ENCODE assay signal across 12 cellular contexts in the genomic region with DNA sequence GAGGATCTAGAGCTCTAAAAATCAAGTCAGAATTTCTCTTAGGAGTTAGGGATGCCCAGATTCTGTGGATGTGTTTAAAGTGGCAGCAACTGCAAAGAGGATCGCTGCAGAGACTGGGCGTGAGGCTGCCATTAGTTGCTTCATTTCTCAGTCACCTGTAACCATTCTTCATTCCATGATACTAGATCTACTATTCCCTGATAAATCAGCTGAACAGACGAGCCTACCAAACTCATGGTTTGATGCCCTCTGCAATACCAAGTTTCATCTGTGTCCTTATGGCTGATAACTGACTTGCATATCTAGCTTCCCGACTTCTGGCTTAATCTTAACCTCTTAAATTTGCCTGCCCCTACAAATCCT. TPM values are rescaled to one million over a fixed set of nuclear protein-coding genes. Genes with fewer than 3 reads are reported as not detected.
DNase-seq lines count a peak whose midpoint lies in the region; ATAC-seq and TF ChIP-seq lines count a peak whose summit lies in the region.
"Had no signal": no experiment of that assay in that cellular context is flagged by ENCODE, and none has a peak within 500 bp of the region (broad histone marks: within the 10 kb centered on the region; RNA-seq: fewer than 3 reads in every experiment).

No MANE protein-coding gene starts in this region.

- no peaks in the 10 kb centered on the region for H3K36me3 ChIP-seq in GM23338 (ENCODE audit: insufficient read depth)
- H3K36me3 ChIP-seq in SU-DHL-6 (ENCODE audit: low read length), result 0 out of 2 replicates have a peak, but pooled peaks cover 8% of the 10 kb centered on the region
- H3K36me3 ChIP-seq in left lung, result no peaks in the 10 kb centered on the region
- H3K36me3 ChIP-seq in stomach, result no peaks in the 10 kb centered on the region

- H3K27ac Mint-ChIP-seq in GM23338, result peak overlapping the region; percentile 30

- H3K79me2 ChIP-seq in GM23338 (replicated peaks; ENCODE audit: insufficient read depth) (peaks cover 100% of the 10 kb centered on the region), SU-DHL-6 (ENCODE audit: insufficient read depth, low read length) (peaks cover 100% of the 10 kb centered on the region)

- H4K20me1 ChIP-seq in GM23338 (replicated peaks; ENCODE audit: insufficient read depth) (peaks cover 40% of the 10 kb centered on the region), SU-DHL-6 (ENCODE audit: low read depth, low read length) (no peaks in the 10 kb centered on the region)

- H3K4me2 ChIP-seq in GM23338 (no peak overlapping the region), SU-DHL-6 (ENCODE audit: low read depth, low read length, poor library complexity, severe bottlenecking) (peak overlapping the region; percentile 55)

- no peaks in the 10 kb centered on the region for H3K27me3 ChIP-seq in GM23338 (ENCODE audit: insufficient read depth)
- no peaks in the 10 kb centered on the region for H3K27me3 ChIP-seq in SU-DHL-6 (ENCODE audit: low read length)
- no peaks in the 10 kb centered on the region for H3K27me3 ChIP-seq in left lung
- no peaks in the 10 kb centered on the region for H3K27me3 ChIP-seq in stomach

- 55 to 72% (median 57%) methylated on average over 4 of the region's 4 CpGs for WGBS in stomach, 5 donors

- H3F3A ChIP-seq in GM23338 (replicated peaks; ENCODE audit: low read depth), result no peaks in the 10 kb centered on the region
- peaks cover 82% of the 10 kb centered on the region for H3F3A ChIP-seq in SU-DHL-6 (ENCODE audit: insufficient read depth)

- peaks cover 5% of the 10 kb centered on the region; the same call in 2 of the 3 replicates for H3K36me3 Mint-ChIP-seq in GM23338 (ENCODE audit: low read depth)

- no peaks in the 10 kb centered on the region for H3K9me3 Mint-ChIP-seq in GM23338

- no peak overlapping the region for H3K4me3 Mint-ChIP-seq in GM23338

- DNase-seq in GM23338 (ENCODE audit: low spot score) (no peak), left lung (no peak), stomach (no peak), NAMALWA (ENCODE audit: low spot score) (no peak)
- DNase-seq in NK-92 treated with Interleukin-12 subunit alpha and Interleukin-12 subunit beta, amount 100 ng/mL, for 24 hours (lab: John Stamatoyannopoulos, UW), result no peak
- DNase-seq: activated CD4-positive, alpha-beta T cell treated with anti-CD3 and anti-CD28 coated beads for 1 hour; mucosa of descending colon; NCI-H2171; retina; stimulated activated naive CD4-positive, alpha-beta T cell treated with Interleukin-2 at 50 U/mL for 16 hours had no signal

- TF ChIP-seq CTCF in GM23338 (conservative IDR thresholded peaks at IDR 0.05; ENCODE audit: low read depth in 2 of 2), result no peak
- TF ChIP-seq CTCF in SU-DHL-6 (IDR thresholded peaks at IDR 0.05; ENCODE audit: insufficient read depth, low read length, poor library complexity, severe bottlenecking), result no peak
- TF ChIP-seq CTCF in left lung (IDR thresholded peaks at IDR 0.05), result no peak
- no peak for TF ChIP-seq CTCF in stomach (IDR thresholded peaks at IDR 0.05)

- TF ChIP-seq EP300 in stomach (IDR thresholded peaks at IDR 0.05), result no peak

- H3K9me2 ChIP-seq in GM23338 (ENCODE audit: insufficient read depth) (no peaks in the 10 kb centered on the region), SU-DHL-6 (replicated peaks; ENCODE audit: insufficient read depth, low read length) (no peaks in the 10 kb centered on the region)

- H2AFZ ChIP-seq in GM23338, result no peak overlapping the region
- no peak overlapping the region for H2AFZ ChIP-seq in SU-DHL-6 (ENCODE audit: low read depth, low read length, severe bottlenecking)

- peaks cover 2% of the 10 kb centered on the region for H3K27me3 Mint-ChIP-seq in GM23338 (ENCODE audit: insufficient read depth, low read depth, poor library complexity)

- H3K4me1 Mint-ChIP-seq in GM23338, result peaks cover 25% of the 10 kb centered on the region

- H3K9ac ChIP-seq in SU-DHL-6 (ENCODE audit: low read length), result peak overlapping the region; percentile 2

- TF ChIP-seq POLR2A in stomach (IDR thresholded peaks at IDR 0.05), result no peak

- H3K9me3 ChIP-seq in SU-DHL-6 (ENCODE audit: insufficient read depth, low read length) (no peaks in the 10 kb centered on the region), left lung (no peaks in the 10 kb centered on the region), stomach (no peaks in the 10 kb centered on the region)
- H3K9me3 ChIP-seq: mucosa of descending colon had no signal

- ATAC-seq in GM23338 (no peak), left lung (no peak), GM19351 (IDR thresholded peaks at IDR 0.05; ENCODE audit: unreplicated experiment) (no peak)

- H3K4me1 ChIP-seq in GM23338 (ENCODE audit: insufficient read depth), result peaks cover 13% of the 10 kb centered on the region
- H3K4me1 ChIP-seq in left lung, result peaks cover 19 to 76% of the 10 kb centered on the region in 2 donors
- peaks cover 33 to 81% (median 62%) of the 10 kb centered on the region in 4 donors for H3K4me1 ChIP-seq in stomach

- intact Hi-C loops in left lung (cut with DNase I), result loop anchor here in 1 of 2 donors (5.0 kb wide), 1 partner anchor 38 kb away; no protein-coding TSS in a partner anchor
- intact Hi-C loops in stomach (cut with DNase I; ENCODE audit: low total_unique reads), result loop anchor here (5.0 kb wide), 1 partner anchor 38 kb away; no protein-coding TSS in a partner anchor

- no peak overlapping the region for H3K4me3 ChIP-seq in GM23338
- H3K4me3 ChIP-seq in SU-DHL-6 (ENCODE audit: insufficient read depth, low read length, poor library complexity, severe bottlenecking), result no peak overlapping the region
- H3K4me3 ChIP-seq in left lung, result no peak overlapping the region
- no peak overlapping the region for H3K4me3 ChIP-seq in stomach
- H3K4me3 ChIP-seq: mucosa of descending colon had no signal

- H3K27ac ChIP-seq in GM23338 (ENCODE audit: low read depth) (peak overlapping the region; percentile 51; the same call in 1 of the 2 replicates), SU-DHL-6 (ENCODE audit: low read depth, low read length) (peak overlapping the region; percentile 84), left lung (peak overlapping the region; percentile 23 to 66), stomach (peak overlapping the region in 4 of 5 donors; percentile 23 to 58 (median 44))

TF ChIP-seq in GM23338, 12 proteins besides CTCF, POLR2A, EP300 and RAD21 (continues in another document):
- TF ChIP-seq JUNB (IDR thresholded peaks at IDR 0.05; ENCODE audit: unreplicated experiment), result no peak
- TF ChIP-seq, protein P1, sequence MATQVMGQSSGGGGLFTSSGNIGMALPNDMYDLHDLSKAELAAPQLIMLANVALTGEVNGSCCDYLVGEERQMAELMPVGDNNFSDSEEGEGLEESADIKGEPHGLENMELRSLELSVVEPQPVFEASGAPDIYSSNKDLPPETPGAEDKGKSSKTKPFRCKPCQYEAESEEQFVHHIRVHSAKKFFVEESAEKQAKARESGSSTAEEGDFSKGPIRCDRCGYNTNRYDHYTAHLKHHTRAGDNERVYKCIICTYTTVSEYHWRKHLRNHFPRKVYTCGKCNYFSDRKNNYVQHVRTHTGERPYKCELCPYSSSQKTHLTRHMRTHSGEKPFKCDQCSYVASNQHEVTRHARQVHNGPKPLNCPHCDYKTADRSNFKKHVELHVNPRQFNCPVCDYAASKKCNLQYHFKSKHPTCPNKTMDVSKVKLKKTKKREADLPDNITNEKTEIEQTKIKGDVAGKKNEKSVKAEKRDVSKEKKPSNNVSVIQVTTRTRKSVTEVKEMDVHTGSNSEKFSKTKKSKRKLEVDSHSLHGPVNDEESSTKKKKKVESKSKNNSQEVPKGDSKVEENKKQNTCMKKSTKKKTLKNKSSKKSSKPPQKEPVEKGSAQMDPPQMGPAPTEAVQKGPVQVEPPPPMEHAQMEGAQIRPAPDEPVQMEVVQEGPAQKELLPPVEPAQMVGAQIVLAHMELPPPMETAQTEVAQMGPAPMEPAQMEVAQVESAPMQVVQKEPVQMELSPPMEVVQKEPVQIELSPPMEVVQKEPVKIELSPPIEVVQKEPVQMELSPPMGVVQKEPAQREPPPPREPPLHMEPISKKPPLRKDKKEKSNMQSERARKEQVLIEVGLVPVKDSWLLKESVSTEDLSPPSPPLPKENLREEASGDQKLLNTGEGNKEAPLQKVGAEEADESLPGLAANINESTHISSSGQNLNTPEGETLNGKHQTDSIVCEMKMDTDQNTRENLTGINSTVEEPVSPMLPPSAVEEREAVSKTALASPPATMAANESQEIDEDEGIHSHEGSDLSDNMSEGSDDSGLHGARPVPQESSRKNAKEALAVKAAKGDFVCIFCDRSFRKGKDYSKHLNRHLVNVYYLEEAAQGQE (IDR thresholded peaks at IDR 0.05; ENCODE audit: unreplicated experiment), result no peak

RNA-seq across cellular contexts. Expression of a gene that starts 33.3 kb away (rescaled TPM):
- 32.5 and 36.4 TPM in 2 replicates for total RNA-seq in GM23338 (2014; rRNA removed; shearing (Covaris generic))
- polyA plus RNA-seq in GM23338 (2016; fragmentation: Nextera tagmentation; extraction: Ambion mirVana) (23.2 and 23.4 TPM in 2 replicates), stomach (10 to 100 TPM; 14.1 to 28.6 (median 14.9) TPM)
- total RNA-seq in left lung (10 to 100 TPM; 34.0 to 37.5 TPM), stomach (100 to 1,000 TPM in 1 of 5 donors, 10 to 100 TPM in 3, 1 to 10 TPM in 1; 6.4 to 117 (median 25.9) TPM)

RNA-seq across cellular contexts. Expression of a gene that starts 54.9 kb away (rescaled TPM):
- total RNA-seq in GM23338 (2014; rRNA removed; shearing (Covaris generic)), result 2.5 and 4.2 TPM in 2 replicates
- polyA plus RNA-seq in GM23338 (2016; fragmentation: Nextera tagmentation; extraction: Ambion mirVana) (3.4 and 4.5 TPM in 2 replicates), stomach (10 to 100 TPM; 10.7 to 68.1 (median 21.9) TPM)
- total RNA-seq in left lung (under 1 TPM in 1 of 2 donors, not detected in 1; 0.34 TPM), stomach (10 to 100 TPM in 2 of 5 donors, 1 to 10 TPM in 2, not detected in 1; 1.8 to 91.2 (median 11.6) TPM)
